1 cellular context compared by ENCODE assay signal in the genomic region with DNA sequence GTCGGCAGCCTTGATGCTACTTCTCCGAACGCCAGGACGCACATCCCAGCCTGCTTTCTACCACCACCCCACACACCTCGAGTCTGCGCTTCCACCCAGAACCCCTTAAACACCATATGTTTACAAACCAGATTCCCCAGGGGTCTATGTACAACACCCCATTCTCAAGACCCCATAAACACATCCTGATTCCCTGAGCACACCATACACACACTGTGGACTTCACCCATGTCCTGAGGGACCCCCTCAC.
TF ChIP-seq lines count a peak whose summit lies in the region.

No MANE protein-coding gene starts in this region.

TF ChIP-seq in HEK293, 187 proteins besides CTCF, POLR2A, EP300 and RAD21 (continued from another document):
- TF ChIP-seq ZBTB10 (tag by site-specific recombination; IDR thresholded peaks at IDR 0.05) = 0 out of 2 replicates have a peak, but pooled peaks have one; percentile 60
- TF ChIP-seq, protein P1, sequence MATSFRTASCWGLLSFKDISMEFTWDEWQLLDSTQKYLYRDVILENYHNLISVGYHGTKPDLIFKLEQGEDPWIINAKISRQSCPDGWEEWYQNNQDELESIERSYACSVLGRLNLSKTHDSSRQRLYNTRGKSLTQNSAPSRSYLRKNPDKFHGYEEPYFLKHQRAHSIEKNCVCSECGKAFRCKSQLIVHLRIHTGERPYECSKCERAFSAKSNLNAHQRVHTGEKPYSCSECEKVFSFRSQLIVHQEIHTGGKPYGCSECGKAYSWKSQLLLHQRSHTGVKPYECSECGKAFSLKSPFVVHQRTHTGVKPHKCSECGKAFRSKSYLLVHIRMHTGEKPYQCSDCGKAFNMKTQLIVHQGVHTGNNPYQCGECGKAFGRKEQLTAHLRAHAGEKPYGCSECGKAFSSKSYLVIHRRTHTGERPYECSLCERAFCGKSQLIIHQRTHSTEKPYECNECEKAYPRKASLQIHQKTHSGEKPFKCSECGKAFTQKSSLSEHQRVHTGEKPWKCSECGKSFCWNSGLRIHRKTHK (tag by site-specific recombination; IDR thresholded peaks at IDR 0.05) = no peak
- no peak for TF ChIP-seq ZNF548 (tag by site-specific recombination; IDR thresholded peaks at IDR 0.05)
- peak; percentile 80 for TF ChIP-seq ZBTB20 (tag by site-specific recombination; IDR thresholded peaks at IDR 0.05)
- no peak for TF ChIP-seq ZSCAN30 (tag by site-specific recombination; IDR thresholded peaks at IDR 0.05)
- no peak for TF ChIP-seq ZNF133 (tag by site-specific recombination; IDR thresholded peaks at IDR 0.05)
- TF ChIP-seq ZNF514 (tag by site-specific recombination; IDR thresholded peaks at IDR 0.05) = no peak
